Comparison of ENCODE assay signal across 14 cellular contexts in genomic region chr10:79172881-79173280, GRCh38.
DNase-seq lines count a peak whose midpoint lies in the region; FAIRE-seq and TF ChIP-seq lines count a peak whose summit lies in the region.
"Had no signal": no experiment of that assay in that cellular context is flagged by ENCODE, and none has a peak within 500 bp of the region (broad histone marks: within the 10 kb centered on the region; RNA-seq: fewer than 3 reads in every experiment).

No MANE protein-coding gene starts in this region.

- H3K27ac ChIP-seq in RWPE1 (peak overlapping the region; percentile 33; the same call in 1 of the 2 replicates), astrocyte (ENCODE audit: low read depth, low read length) (no peak overlapping the region), uterus (peak overlapping the region; percentile 23 to 78), esophagus squamous epithelium (peak overlapping the region in 1 of 4 donors; percentile 6)

- peaks cover 71% of the 10 kb centered on the region for H3K79me2 ChIP-seq in astrocyte (ENCODE audit: insufficient read depth, low read length)

- no peak overlapping the region for H2AFZ ChIP-seq in astrocyte (ENCODE audit: low read depth, low read length)
- H2AFZ ChIP-seq: GM23338 had no signal

- CTCF ChIA-PET in RWPE1 (lab: Yijun Ruan, JAX), result interaction anchor here (0.7 to 1.2 kb wide), 2 partner anchors 11 to 21 kb away, joined by 3 to 4 read pairs; no protein-coding TSS in a partner anchor

- H3K27me3 Mint-ChIP-seq in astrocyte (ENCODE audit: low read depth, unreplicated experiment) (no peaks in the 10 kb centered on the region), nephron (ENCODE audit: low read depth) (no peaks in the 10 kb centered on the region)
- H3K27me3 Mint-ChIP-seq: CD8-positive, alpha-beta memory T cell had no signal

- no peak overlapping the region for H3K4me3 ChIP-seq in astrocyte (ENCODE audit: insufficient read depth, low read depth, low read length)
- no peak overlapping the region for H3K4me3 ChIP-seq in uterus
- H3K4me3 ChIP-seq in esophagus squamous epithelium, result no peak overlapping the region
- H3K4me3 ChIP-seq: GM23338 had no signal

- TF ChIP-seq POLR2A in uterus (IDR thresholded peaks at IDR 0.05), result no peak
- TF ChIP-seq POLR2A in esophagus squamous epithelium (IDR thresholded peaks at IDR 0.05), result no peak

- peaks cover 29% of the 10 kb centered on the region for H3K4me1 ChIP-seq in astrocyte (ENCODE audit: insufficient read depth, low read length)
- peaks cover 24 to 43% of the 10 kb centered on the region in 2 donors for H3K4me1 ChIP-seq in uterus
- H3K4me1 ChIP-seq in esophagus squamous epithelium, result peaks cover 8 to 35% (median 32%) of the 10 kb centered on the region in 3 donors

- no peaks in the 10 kb centered on the region for H3K9me3 ChIP-seq in astrocyte (ENCODE audit: insufficient read depth, low read depth, low read length)
- no peaks in the 10 kb centered on the region for H3K9me3 ChIP-seq in uterus
- no peaks in the 10 kb centered on the region for H3K9me3 ChIP-seq in esophagus squamous epithelium
- H3K9me3 ChIP-seq: Caco-2 had no signal

- no peak for TF ChIP-seq CTCF in RWPE1 (conservative IDR thresholded peaks at IDR 0.05; ENCODE audit: low read depth)
- no peak for TF ChIP-seq CTCF in astrocyte (IDR thresholded peaks at IDR 0.05; ENCODE audit: insufficient read depth, low read depth, low read length)
- no peak for TF ChIP-seq CTCF in nephron (IDR thresholded peaks at IDR 0.05; ENCODE audit: unreplicated experiment in 3 of 3)
- no peak for TF ChIP-seq CTCF in uterus (IDR thresholded peaks at IDR 0.05)
- TF ChIP-seq CTCF in esophagus squamous epithelium (IDR thresholded peaks at IDR 0.05), result no peak

- no peak for FAIRE-seq in astrocyte (lab: Jason Lieb, UNC)
- FAIRE-seq: GM12892 had no signal

- intact Hi-C loops in uterus (cut with DNase I; ENCODE audit: low total_unique reads), result no loop called here
- intact Hi-C loops in esophagus squamous epithelium (cut with DNase I), result no loop called here

- H3K36me3 Mint-ChIP-seq in astrocyte (ENCODE audit: low read depth, unreplicated experiment) (peaks cover 15% of the 10 kb centered on the region), nephron (ENCODE audit: low read depth) (peaks cover 25% of the 10 kb centered on the region)

- DNase-seq in RWPE1 (ENCODE audit: low spot score), result no peak
- DNase-seq in astrocyte (ENCODE audit: low read depth), result no peak
- DNase-seq in uterus, result no peak
- DNase-seq in NCI-H2227 (lab: John Stamatoyannopoulos, UW; ENCODE audit: unreplicated experiment), result no peak
- no peak for DNase-seq in esophagus squamous epithelium (lab: John Stamatoyannopoulos, UW)
- no peak for DNase-seq in NCI-H1092 treated with DMSO at 0.1 percent for 48 hours (lab: John Stamatoyannopoulos, UW)
- DNase-seq: Caco-2; CD8-positive, alpha-beta memory T cell; DND-41; GDM1; H7 had no signal

- H3K4me1 Mint-ChIP-seq in astrocyte (ENCODE audit: low read depth, unreplicated experiment) (peaks cover 40% of the 10 kb centered on the region), nephron (peaks cover 88% of the 10 kb centered on the region)
- H3K4me1 Mint-ChIP-seq: CD8-positive, alpha-beta memory T cell had no signal

- 78 to 88% methylated on average over 5 of the region's 5 CpGs for WGBS in esophagus squamous epithelium, 2 donors

- H3K9me3 Mint-ChIP-seq in astrocyte (ENCODE audit: unreplicated experiment), result no peaks in the 10 kb centered on the region
- H3K9me3 Mint-ChIP-seq in nephron, result no peaks in the 10 kb centered on the region
- H3K9me3 Mint-ChIP-seq: CD8-positive, alpha-beta memory T cell; GM23338 had no signal

- no peak overlapping the region for H3K9ac ChIP-seq in astrocyte (ENCODE audit: low read length)

- no peak overlapping the region for H3K4me2 ChIP-seq in astrocyte (ENCODE audit: low read length)
- H3K4me2 ChIP-seq: GM23338 had no signal

- peaks cover 86% of the 10 kb centered on the region for H4K20me1 ChIP-seq in astrocyte (ENCODE audit: insufficient read depth, low read length)

- H3K36me3 ChIP-seq in astrocyte (ENCODE audit: insufficient read depth, low read length) (peaks cover 26% of the 10 kb centered on the region), uterus (no peaks in the 10 kb centered on the region), esophagus squamous epithelium (peaks cover 5 to 86% (median 12%) of the 10 kb centered on the region in 3 donors)

- H3K4me3 Mint-ChIP-seq in astrocyte (ENCODE audit: unreplicated experiment) (no peak overlapping the region), nephron (no peak overlapping the region)
- H3K4me3 Mint-ChIP-seq: CD8-positive, alpha-beta memory T cell; GM23338 had no signal

- H3K27me3 ChIP-seq in astrocyte (ENCODE audit: insufficient read depth, low read length) (no peaks in the 10 kb centered on the region), uterus (no peaks in the 10 kb centered on the region), esophagus squamous epithelium (no peaks in the 10 kb centered on the region)

- H3K27ac Mint-ChIP-seq in astrocyte (ENCODE audit: unreplicated experiment) (peak overlapping the region; percentile 34), nephron (peak overlapping the region; percentile 15 to 20 (median 18))
- H3K27ac Mint-ChIP-seq: GM23338 had no signal

- POLR2A ChIA-PET in RWPE1 (lab: Yijun Ruan, JAX; ENCODE audit: low non-redundant PET), result no interaction called here
